10 cellular contexts compared by ENCODE assay signal in genomic region chr6:155050311-155050710, GRCh38. TPM values are rescaled to one million over a fixed set of nuclear protein-coding genes. Genes with fewer than 3 reads are reported as not detected.
DNase-seq lines count a peak whose midpoint lies in the region; ATAC-seq and TF ChIP-seq lines count a peak whose summit lies in the region.
"Had no signal": no experiment of that assay in that cellular context is flagged by ENCODE, and none has a peak within 500 bp of the region (broad histone marks: within the 10 kb centered on the region; RNA-seq: fewer than 3 reads in every experiment).

No MANE protein-coding gene starts in this region.

- TF ChIP-seq POLR2A in GM18505 (IDR thresholded peaks at IDR 0.05; ENCODE audit: borderline replicate concordance, extremely low read depth, insufficient read depth, insufficient read length) = no peak
- no peak for TF ChIP-seq POLR2A in adrenal gland (IDR thresholded peaks at IDR 0.05)

- ATAC-seq in GM18505 (IDR thresholded peaks at IDR 0.05; ENCODE audit: unreplicated experiment) = peak; percentile 91
- ATAC-seq in HG02623 (IDR thresholded peaks at IDR 0.05; ENCODE audit: unreplicated experiment) = peak; percentile 85
- ATAC-seq in T-helper 17 cell = no peak
- ATAC-seq in GM19467 (IDR thresholded peaks at IDR 0.05; ENCODE audit: unreplicated experiment) = no peak

- no peak overlapping the region for H2BK15ac ChIP-seq in mesenchymal stem cell (ENCODE audit: low read depth, poor library complexity, severe bottlenecking)

- no peak overlapping the region for H4K91ac ChIP-seq in mesenchymal stem cell (ENCODE audit: low read length)

- no peak overlapping the region for H2BK12ac ChIP-seq in mesenchymal stem cell (ENCODE audit: low read length in 2 of 2)

- no peak overlapping the region for H3K4ac ChIP-seq in mesenchymal stem cell (ENCODE audit: low read depth in 1 of 2, low read length in 2 of 2)

- H3K14ac ChIP-seq in mesenchymal stem cell (ENCODE audit: low read length in 2 of 2) = no peak overlapping the region

- TF ChIP-seq CTCF in adrenal gland (IDR thresholded peaks at IDR 0.05) = no peak

- H3K27me3 Mint-ChIP-seq in T-helper 17 cell = peaks cover 5% of the 10 kb centered on the region

- H3K4me3 Mint-ChIP-seq in T-helper 17 cell = no peak overlapping the region
- H3K4me3 Mint-ChIP-seq: activated B cell treated with CpG ODN at 0.5 μM for 24 hours had no signal

- H3K4me1 ChIP-seq in mesenchymal stem cell (ENCODE audit: control insufficient read depth, insufficient read depth, low read depth, low read length) = peaks cover 5% of the 10 kb centered on the region
- no peaks in the 10 kb centered on the region for H3K4me1 ChIP-seq in adrenal gland (replicated peaks in 1 of 2)

- H3K79me1 ChIP-seq in mesenchymal stem cell (replicated peaks; ENCODE audit: low read length, poor library complexity, severe bottlenecking) = no peaks in the 10 kb centered on the region

- intact Hi-C loops in adrenal gland (cut with DNase I) = no loop called here

- H3K36me3 ChIP-seq in mesenchymal stem cell (ENCODE audit: control insufficient read depth in 1 of 2, insufficient read depth in 2 of 2, low read depth in 1 of 2, low read length in 2 of 2) = no peaks in the 10 kb centered on the region
- H3K36me3 ChIP-seq in adrenal gland (replicated peaks in 1 of 2) = no peaks in the 10 kb centered on the region
- H3K36me3 ChIP-seq: tibial artery had no signal

- no peak overlapping the region for H3K9ac ChIP-seq in mesenchymal stem cell (ENCODE audit: low read length)

- H3K27ac ChIP-seq in mesenchymal stem cell (ENCODE audit: low read length, poor library complexity, severe bottlenecking) = no peak overlapping the region
- no peak overlapping the region for H3K27ac ChIP-seq in adrenal gland
- H3K27ac ChIP-seq: tibial artery had no signal

- H3K18ac ChIP-seq in mesenchymal stem cell (ENCODE audit: low read depth in 1 of 2, low read length in 2 of 2) = no peak overlapping the region

- no peak overlapping the region for H3K4me2 ChIP-seq in mesenchymal stem cell (ENCODE audit: low read length, poor library complexity, severe bottlenecking)

- 83% methylated on average over 4 of the region's 5 CpGs for WGBS in mesenchymal stem cell
- 83 to 94% (median 90%) methylated on average over 3 to 5 of the region's 5 CpGs for WGBS in adrenal gland, 4 donors

- DNase-seq in T-helper 17 cell (no peak), mesenchymal stem cell (peak; percentile 18), UCSD-AML1 (lab: John Stamatoyannopoulos, UW; ENCODE audit: unreplicated experiment) (no peak), adrenal gland (no peak), middle frontal gyrus (ENCODE audit: extremely low spot score, low spot score) (no peak)
- DNase-seq: activated B cell treated with CpG ODN at 0.5 μM for 24 hours, tibial artery had no signal

- peaks cover 2% of the 10 kb centered on the region for H3K36me3 Mint-ChIP-seq in T-helper 17 cell (ENCODE audit: low read depth)

- H2AFZ ChIP-seq in mesenchymal stem cell (ENCODE audit: low read depth, low read length) = no peak overlapping the region

- no peak overlapping the region for H2BK120ac ChIP-seq in mesenchymal stem cell (ENCODE audit: low read depth, low read length)

- no peak overlapping the region for H3K23ac ChIP-seq in mesenchymal stem cell (ENCODE audit: low read length in 2 of 2)

- H4K8ac ChIP-seq in mesenchymal stem cell (ENCODE audit: low read length) = no peak overlapping the region

- H2BK5ac ChIP-seq in mesenchymal stem cell (ENCODE audit: low read depth, low read length, poor library complexity, severe bottlenecking) = no peak overlapping the region

- H3K4me1 Mint-ChIP-seq in T-helper 17 cell = peaks cover 5% of the 10 kb centered on the region
- H3K4me1 Mint-ChIP-seq: activated B cell treated with CpG ODN at 0.5 μM for 24 hours had no signal

- H3K27me3 ChIP-seq in mesenchymal stem cell (ENCODE audit: control insufficient read depth in 1 of 2, insufficient read depth in 1 of 2, low read length in 2 of 2) (no peaks in the 10 kb centered on the region), adrenal gland (no peaks in the 10 kb centered on the region)
- H3K27me3 ChIP-seq: tibial artery had no signal

- no peak overlapping the region for H2AK5ac ChIP-seq in mesenchymal stem cell (ENCODE audit: low read length, severe bottlenecking)

- peak overlapping the region; percentile 1 for H3K27ac Mint-ChIP-seq in T-helper 17 cell
- H3K27ac Mint-ChIP-seq: activated B cell treated with CpG ODN at 0.5 μM for 24 hours had no signal

- H3K4me3 ChIP-seq in mesenchymal stem cell (ENCODE audit: insufficient read depth in 1 of 2, low read depth in 1 of 2, low read length in 2 of 2) (no peak overlapping the region), adrenal gland (no peak overlapping the region)
- H3K4me3 ChIP-seq: tibial artery had no signal

- H3K9me3 ChIP-seq in T-helper 17 cell (ENCODE audit: control insufficient read depth, low read length, poor library complexity, severe bottlenecking) (no peaks in the 10 kb centered on the region), mesenchymal stem cell (ENCODE audit: control insufficient read depth, low read length) (no peaks in the 10 kb centered on the region), adrenal gland (replicated peaks in 1 of 3) (no peaks in the 10 kb centered on the region)
- H3K9me3 ChIP-seq: tibial artery had no signal

RNA-seq across cellular contexts. Expression of gene TIAM2, which starts 55.2 kb away (rescaled TPM):
- 1 to 10 TPM; 2.6 to 5.5 TPM for total RNA-seq in T-helper 17 cell
- 4.8 TPM for polyA plus RNA-seq in mesenchymal stem cell (2013, experiment 1 of 2)
- polyA plus RNA-seq in mesenchymal stem cell (2013, experiment 2 of 2) = 4.5 TPM
- total RNA-seq in adrenal gland = 10 to 100 TPM in 4 of 8 donors, 1 to 10 TPM in 4; 4.0 to 17.1 (median 9.1) TPM
- 1 to 10 TPM; 6.4 to 9.2 (median 8.4) TPM for polyA plus RNA-seq in adrenal gland

Comparison
In these comparisons a context has a peak if more than half of its experiments do, and no peak if none do; other contexts are left out.
1. ATAC-seq: peak in GM18505 (single experiment) and HG02623 (single experiment); none in T-helper 17 cell (single experiment) and GM19467 (single experiment).